Comparison of ENCODE assay signal across 10 cellular contexts in genomic region chr3:49534581-49535495, GRCh38. TPM values are rescaled to one million over a fixed set of nuclear protein-coding genes. Genes with fewer than 3 reads are reported as not detected.
DNase-seq lines count a peak whose midpoint lies in the region; ATAC-seq, FAIRE-seq and TF ChIP-seq lines count a peak whose summit lies in the region.
"Had no signal": no experiment of that assay in that cellular context is flagged by ENCODE, and none has a peak within 500 bp of the region (broad histone marks: within the 10 kb centered on the region; RNA-seq: fewer than 3 reads in every experiment).

No MANE protein-coding gene starts in this region.

- H3K23ac ChIP-seq in IMR-90 (ENCODE audit: low read depth, low read length) = no peak overlapping the region

- H3K18ac ChIP-seq in IMR-90 (ENCODE audit: low read depth, low read length) = no peak overlapping the region

- H3K36me3 Mint-ChIP-seq in WTC11 (peaks cover 34% of the 10 kb centered on the region), Calu3 (ENCODE audit: insufficient read depth, unreplicated experiment) (peaks cover 21% of the 10 kb centered on the region)

- no peak overlapping the region for H3K4me2 ChIP-seq in IMR-90 (ENCODE audit: low read depth, low read length)
- H3K4me2 ChIP-seq in skeletal muscle satellite cell (ENCODE audit: low read length) = peak overlapping the region; percentile 6

- peaks cover 8% of the 10 kb centered on the region; the same call in 1 of the 2 replicates for H3K9me1 ChIP-seq in IMR-90 (ENCODE audit: insufficient read depth, low read length)

- POLR2A ChIA-PET in IMR-90 (lab: Charles Lee; ENCODE audit: unreplicated experiment) (no interaction called here), WTC11 (lab: Charles Lee) (no interaction called here)

- H2AK5ac ChIP-seq in IMR-90 (ENCODE audit: low read depth, low read length) = no peak overlapping the region

- H3K27me3 ChIP-seq in IMR-90 (ENCODE audit: control insufficient read depth, insufficient read depth, low read length) (no peaks in the 10 kb centered on the region), skeletal muscle satellite cell (ENCODE audit: control insufficient read depth, insufficient read depth, low read length) (no peaks in the 10 kb centered on the region)

- intact Hi-C loops in IMR-90 (cut with micrococcal nuclease) = no loop called here
- intact Hi-C loops in Calu3 (cut with micrococcal nuclease; ENCODE audit: unreplicated experiment) = no loop called here

- no peak overlapping the region for H4K5ac ChIP-seq in IMR-90 (ENCODE audit: low read depth, low read length)

- H3K9me3 ChIP-seq in IMR-90 (ENCODE audit: control insufficient read depth, insufficient read depth, low read length) (no peaks in the 10 kb centered on the region), skeletal muscle satellite cell (replicated peaks; ENCODE audit: low read length) (no peaks in the 10 kb centered on the region)

- H3K4me3 ChIP-seq in IMR-90 (ENCODE audit: insufficient read depth, low read depth, low read length) (no peak overlapping the region), skeletal muscle satellite cell (ENCODE audit: low read length) (no peak overlapping the region)

- H3K4ac ChIP-seq in IMR-90 (ENCODE audit: low read depth, low read length) = no peak overlapping the region

- H2BK5ac ChIP-seq in IMR-90 (ENCODE audit: low read depth, low read length, poor library complexity, severe bottlenecking) = no peak overlapping the region

- H3K27me3 Mint-ChIP-seq in WTC11 (ENCODE audit: low read depth) (no peaks in the 10 kb centered on the region), Calu3 (ENCODE audit: unreplicated experiment) (no peaks in the 10 kb centered on the region)

- BruUV-seq in IMR-90 (replicated peaks; lab: Mats Ljungman, UMichigan) (TSS peak; percentile 38), Calu3 (replicated peaks; lab: Mats Ljungman, UMichigan) (no TSS peak)

- no peak overlapping the region for H2AFZ ChIP-seq in IMR-90 (replicated peaks; ENCODE audit: low read length, poor library complexity)

- 76% methylated on average over 3 of the region's 16 CpGs; no CpG with 5 or more reads in 1 of the 2 experiments for WGBS in IMR-90 (ENCODE audit: extremely low coverage in 2 of 2, insufficient read length in 1 of 2), 2 experiments

- no peak overlapping the region for H4K8ac ChIP-seq in IMR-90 (ENCODE audit: low read depth in 2 of 2, low read length in 2 of 2)

- no peak for TF ChIP-seq CTCF in IMR-90 (conservative IDR thresholded peaks at IDR 0.05; ENCODE audit: low read depth, low read length)
- no peak for TF ChIP-seq CTCF in WTC11 (IDR thresholded peaks at IDR 0.05)
- TF ChIP-seq CTCF in Calu3 (IDR thresholded peaks at IDR 0.05; ENCODE audit: unreplicated experiment) = no peak

- ATAC-seq in IMR-90 (ENCODE audit: low read depth) = no peak
- ATAC-seq in WTC11 = peak; percentile 9

- H3K27ac ChIP-seq in IMR-90 (ENCODE audit: insufficient read depth, low read length) = no peak overlapping the region

- no peak overlapping the region for H3K56ac ChIP-seq in IMR-90 (ENCODE audit: extremely low read depth, insufficient read depth, low read length)

- in situ Hi-C loops in IMR-90 (cut with MboI; ENCODE audit: low sequenced_read_pairs) = loop anchor here (5.0 kb wide), 1 partner anchor 142 kb away; no protein-coding TSS in a partner anchor

- H3K4me1 ChIP-seq in IMR-90 (ENCODE audit: control insufficient read depth, insufficient read depth, low read length) (peaks cover 7% of the 10 kb centered on the region), skeletal muscle satellite cell (ENCODE audit: control insufficient read depth, insufficient read depth, low read length) (peaks cover 36% of the 10 kb centered on the region)

- H3K36me3 ChIP-seq in IMR-90 (ENCODE audit: control insufficient read depth, insufficient read depth, low read length) = peaks cover 17% of the 10 kb centered on the region
- H3K36me3 ChIP-seq in skeletal muscle satellite cell (ENCODE audit: insufficient read depth, low read length) = peaks cover 24% of the 10 kb centered on the region

- H2AK9ac ChIP-seq in IMR-90 (replicated peaks; ENCODE audit: low read depth, low read length, poor library complexity) = no peak overlapping the region

- no peak for TF ChIP-seq POLR2A in IMR-90 (IDR thresholded peaks at IDR 0.05; ENCODE audit: low read depth, low read length)

- no peaks in the 10 kb centered on the region; the same call in 1 of the 2 replicates for H4K20me1 ChIP-seq in IMR-90 (ENCODE audit: insufficient read depth, low read length)

- H3K4me1 Mint-ChIP-seq in WTC11 (peaks cover 17% of the 10 kb centered on the region), Calu3 (ENCODE audit: low read depth, unreplicated experiment) (peaks cover 6% of the 10 kb centered on the region)

- no peak overlapping the region for H3K9ac ChIP-seq in IMR-90 (ENCODE audit: low read depth, low read length)
- H3K9ac ChIP-seq in skeletal muscle satellite cell (ENCODE audit: low read depth, low read length) = peak overlapping the region; percentile 60

- CTCF ChIA-PET in IMR-90 (lab: Yijun Ruan, JAX) (no interaction called here), WTC11 (lab: Charles Lee) (interaction anchor here (1.2 to 3.8 kb wide), 3 partner anchors 19 to 166 kb away, joined by 4 to 38 read pairs (median 5); partner anchors contain the start of gene BSN), Calu3 (lab: Charles Lee) (interaction anchor here (0.7 kb wide), 1 partner anchor 138 kb away, joined by 3 read pairs; no protein-coding TSS in a partner anchor)

- H3K79me1 ChIP-seq in IMR-90 (ENCODE audit: low read depth in 1 of 2, low read length in 2 of 2) = no peaks in the 10 kb centered on the region; a peak in 2 of 4 replicates

- no peak overlapping the region for H2BK15ac ChIP-seq in IMR-90 (ENCODE audit: low read depth, low read length)

- H3K27ac Mint-ChIP-seq in WTC11 (peak overlapping the region; percentile 41; the same call in 1 of the 2 replicates), Calu3 (ENCODE audit: unreplicated experiment) (no peak overlapping the region)

- H2BK20ac ChIP-seq in IMR-90 (ENCODE audit: low read depth, low read length) = no peak overlapping the region

- no peak overlapping the region for H3K14ac ChIP-seq in IMR-90 (replicated peaks; ENCODE audit: low read depth, low read length)

- peak; percentile 17 for FAIRE-seq in islet of Langerhans (lab: Jason Lieb, UNC)

- H3K4me3 Mint-ChIP-seq in WTC11 = no peak overlapping the region
- no peak overlapping the region for H3K4me3 Mint-ChIP-seq in Calu3 (ENCODE audit: low read depth, unreplicated experiment)

- no peak overlapping the region for H4K91ac ChIP-seq in IMR-90 (ENCODE audit: insufficient read depth, low read depth, low read length)

- no peak for TF ChIP-seq RAD21 in IMR-90 (IDR thresholded peaks at IDR 0.05; ENCODE audit: low read length)

- dilution Hi-C loops in IMR-90 (cut with HindIII; ENCODE audit: low sequenced_read_pairs, unreplicated experiment) = no loop called here

- H3K9me3 Mint-ChIP-seq in WTC11 (no peaks in the 10 kb centered on the region), Calu3 (ENCODE audit: low read depth, unreplicated experiment) (no peaks in the 10 kb centered on the region)

- DNase-seq in IMR-90 (no peak), WTC11 (ENCODE audit: low spot score) (peak; percentile 73), Calu3 (no peak), LoVo (ENCODE audit: low spot score) (no peak), T-helper 9 cell (no peak)
- no peak for DNase-seq in stimulated activated CD4-positive, alpha-beta T cell treated with anti-CD3 and anti-CD28 coated beads, Interleukin-2, amount 100 ng/mL, for 48 hours
- DNase-seq: NCI-H82 had no signal

- no peak overlapping the region for H2BK120ac ChIP-seq in IMR-90 (ENCODE audit: low read depth, low read length)

TF ChIP-seq in IMR-90, 13 proteins besides CTCF, POLR2A, EP300 and RAD21:
- peak; percentile 62 for TF ChIP-seq CEBPB (IDR thresholded peaks at IDR 0.05; ENCODE audit: low read depth, low read length)
- peak; percentile 97 for TF ChIP-seq MAFK (IDR thresholded peaks at IDR 0.05; ENCODE audit: low read depth, low read length)
- no peak for TF ChIP-seq SMC3 (IDR thresholded peaks at IDR 0.05; ENCODE audit: low read depth, low read length)

TF ChIP-seq in WTC11, 78 proteins besides CTCF, POLR2A, EP300 and RAD21:
- TF ChIP-seq NFATC4 (CRISPR knock-in tag; IDR thresholded peaks at IDR 0.05) (no peak), JAZF1 (CRISPR knock-in tag; IDR thresholded peaks at IDR 0.05) (no peak), NR2C2 (CRISPR knock-in tag; IDR thresholded peaks at IDR 0.05) (no peak), IRF2 (CRISPR knock-in tag; IDR thresholded peaks at IDR 0.05; ENCODE audit: borderline replicate concordance, low read depth) (no peak)
- TF ChIP-seq, protein P1, sequence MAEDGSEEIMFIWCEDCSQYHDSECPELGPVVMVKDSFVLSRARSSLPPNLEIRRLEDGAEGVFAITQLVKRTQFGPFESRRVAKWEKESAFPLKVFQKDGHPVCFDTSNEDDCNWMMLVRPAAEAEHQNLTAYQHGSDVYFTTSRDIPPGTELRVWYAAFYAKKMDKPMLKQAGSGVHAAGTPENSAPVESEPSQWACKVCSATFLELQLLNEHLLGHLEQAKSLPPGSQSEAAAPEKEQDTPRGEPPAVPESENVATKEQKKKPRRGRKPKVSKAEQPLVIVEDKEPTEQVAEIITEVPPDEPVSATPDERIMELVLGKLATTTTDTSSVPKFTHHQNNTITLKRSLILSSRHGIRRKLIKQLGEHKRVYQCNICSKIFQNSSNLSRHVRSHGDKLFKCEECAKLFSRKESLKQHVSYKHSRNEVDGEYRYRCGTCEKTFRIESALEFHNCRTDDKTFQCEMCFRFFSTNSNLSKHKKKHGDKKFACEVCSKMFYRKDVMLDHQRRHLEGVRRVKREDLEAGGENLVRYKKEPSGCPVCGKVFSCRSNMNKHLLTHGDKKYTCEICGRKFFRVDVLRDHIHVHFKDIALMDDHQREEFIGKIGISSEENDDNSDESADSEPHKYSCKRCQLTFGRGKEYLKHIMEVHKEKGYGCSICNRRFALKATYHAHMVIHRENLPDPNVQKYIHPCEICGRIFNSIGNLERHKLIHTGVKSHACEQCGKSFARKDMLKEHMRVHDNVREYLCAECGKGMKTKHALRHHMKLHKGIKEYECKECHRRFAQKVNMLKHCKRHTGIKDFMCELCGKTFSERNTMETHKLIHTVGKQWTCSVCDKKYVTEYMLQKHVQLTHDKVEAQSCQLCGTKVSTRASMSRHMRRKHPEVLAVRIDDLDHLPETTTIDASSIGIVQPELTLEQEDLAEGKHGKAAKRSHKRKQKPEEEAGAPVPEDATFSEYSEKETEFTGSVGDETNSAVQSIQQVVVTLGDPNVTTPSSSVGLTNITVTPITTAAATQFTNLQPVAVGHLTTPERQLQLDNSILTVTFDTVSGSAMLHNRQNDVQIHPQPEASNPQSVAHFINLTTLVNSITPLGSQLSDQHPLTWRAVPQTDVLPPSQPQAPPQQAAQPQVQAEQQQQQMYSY (CRISPR knock-in tag; IDR thresholded peaks at IDR 0.05) = no peak
TF ChIP-seq in WTC11: peak in this region for 0.

RNA-seq across cellular contexts. Expression of gene BSN, which starts 19.4 kb away (rescaled TPM):
- under 0.01 TPM in 2 replicates for total RNA-seq in IMR-90 (2012; rRNA removed)
- polyA plus RNA-seq in IMR-90 (2012; rRNA removed) = 0.03 and 0.04 TPM in 2 replicates
- under 0.01 and 0.02 TPM in 2 replicates for polyA plus RNA-seq in IMR-90 (2012; cell fraction: cytosol; rRNA removed)
- polyA plus RNA-seq in IMR-90 (2012; cell fraction: nucleus; rRNA removed; ENCODE audit: low replicate concordance) = 0.03 and 0.04 TPM in 2 replicates
- 1.7 to 2.8 TPM (median 2.4 TPM) in 3 replicates for total RNA-seq in WTC11 (2021)
- under 0.01 TPM in 2 replicates for total RNA-seq in skeletal muscle satellite cell (2012; rRNA removed)
- total RNA-seq in Calu3 (2022) = 0.71 and 0.92 TPM in 2 replicates
- total RNA-seq: bronchial epithelial cell had no signal
